ENCODE assay signal across 2 cellular contexts in genomic region chr13:44212633-44213387, GRCh38.
TF ChIP-seq lines count a peak whose summit lies in the region.

No MANE protein-coding gene starts in this region.

TF ChIP-seq in IMR-90, 13 proteins besides CTCF, POLR2A, EP300 and RAD21:
- no peak for TF ChIP-seq SMC3 (IDR thresholded peaks at IDR 0.05; ENCODE audit: low read depth, low read length)
- TF ChIP-seq MAZ (IDR thresholded peaks at IDR 0.05; ENCODE audit: borderline replicate concordance, low read depth, low read length) = no peak
- TF ChIP-seq ELK1 (IDR thresholded peaks at IDR 0.05; ENCODE audit: borderline replicate concordance, low read depth, low read length) = no peak
- TF ChIP-seq MAFK (IDR thresholded peaks at IDR 0.05; ENCODE audit: low read depth, low read length) = no peak
- TF ChIP-seq NFE2L2 (IDR thresholded peaks at IDR 0.05; ENCODE audit: low read depth, low read length) = no peak
- TF ChIP-seq CEBPB (IDR thresholded peaks at IDR 0.05; ENCODE audit: low read depth, low read length) = peak; percentile 80
- no peak for TF ChIP-seq RCOR1 (IDR thresholded peaks at IDR 0.05; ENCODE audit: insufficient replicate concordance, low read length)

TF ChIP-seq in H1, 55 proteins besides CTCF, POLR2A, EP300 and RAD21:
- TF ChIP-seq CEBPB (IDR thresholded peaks at IDR 0.05; ENCODE audit: low read depth, low read length) (peak; percentile 44; the same call in 1 of the 2 replicates), SRF (IDR thresholded peaks at IDR 0.05; ENCODE audit: low read depth, low read length) (no peak), CHD2 (IDR thresholded peaks at IDR 0.05; ENCODE audit: low read length) (no peak)
